In the genomic region with DNA sequence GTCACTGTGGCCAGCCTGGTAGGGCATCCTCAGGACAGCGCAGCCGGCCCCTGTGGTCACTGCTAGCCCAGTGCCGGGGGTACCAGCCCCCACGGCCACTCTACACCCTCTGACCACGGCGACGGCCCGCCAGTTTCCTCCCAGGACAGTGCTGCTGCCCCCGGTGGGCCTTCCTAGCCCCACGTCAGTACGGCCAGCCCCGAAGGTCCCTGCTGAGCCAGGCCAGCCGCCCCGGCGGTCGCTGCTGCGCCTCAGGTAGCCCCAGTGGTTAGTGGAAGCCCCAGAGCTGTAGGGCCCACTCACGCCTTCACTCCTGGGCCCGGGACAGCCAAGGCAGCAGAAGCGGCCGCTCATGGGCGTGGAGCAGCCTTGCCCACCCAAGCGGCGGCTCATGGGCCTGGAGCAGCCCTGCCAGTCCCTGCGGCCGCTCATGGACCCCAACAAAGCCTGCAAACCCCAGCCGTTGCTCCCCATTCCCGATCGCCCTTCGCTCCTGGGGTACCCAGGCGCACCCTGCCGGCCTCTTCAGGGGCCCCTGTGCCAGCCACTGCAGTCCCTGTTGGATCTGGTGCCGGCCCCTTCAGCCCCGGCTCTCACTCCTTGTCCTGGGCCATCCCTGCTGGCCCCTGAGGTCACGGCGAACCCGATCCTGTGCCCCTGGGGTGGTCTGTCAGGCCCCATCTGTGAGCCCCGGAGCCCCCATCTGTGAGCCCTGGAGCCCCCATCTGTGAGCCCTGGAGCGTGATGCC, we compare ENCODE assay signal across 19 cellular contexts. TPM values are rescaled to one million over a fixed set of nuclear protein-coding genes. Genes with fewer than 3 reads are reported as not detected.
"Had no signal": no experiment of that assay in that cellular context is flagged by ENCODE, and none has a peak within 500 bp of the region (broad histone marks: within the 10 kb centered on the region; RNA-seq: fewer than 3 reads in every experiment).

No MANE protein-coding gene starts in this region.

- H3K9me3 Mint-ChIP-seq: activated CD4-positive, alpha-beta T cell treated with anti-CD3 and anti-CD28 coated beads, Interleukin-2, amount 10 ng/mL, durations not matched to agents 24 days and 14 days had no signal

- H3K27ac ChIP-seq: brain microvascular endothelial cell, gastrocnemius medialis, left lung, sigmoid colon, spleen, stomach, testis had no signal

- ATAC-seq: left lung; naive thymus-derived CD8-positive, alpha-beta T cell had no signal

- H3K4me1 ChIP-seq: gastrocnemius medialis, heart right ventricle, left lung, testis had no signal

- H3K4me3 ChIP-seq: left lung, sigmoid colon, spleen, stomach had no signal

- FAIRE-seq: keratinocyte had no signal

- H3K27me3 ChIP-seq: testis had no signal

- H3K4me3 Mint-ChIP-seq: activated CD4-positive, alpha-beta T cell treated with anti-CD3 and anti-CD28 coated beads, Interleukin-2, amount 10 ng/mL, durations not matched to agents 24 days and 14 days; activated naive CD8-positive, alpha-beta T cell treated with anti-CD3 and anti-CD28 coated beads, Interleukin-2, amount 10 ng/mL, durations not matched to agents 7 days and 5 days; naive thymus-derived CD8-positive, alpha-beta T cell had no signal

- H3K36me3 ChIP-seq: brain microvascular endothelial cell, gastrocnemius medialis, heart right ventricle, left lung, sigmoid colon, spleen, stomach had no signal

- H3K9me3 ChIP-seq: gastrocnemius medialis, left lung, sigmoid colon, testis had no signal

- H3K27ac Mint-ChIP-seq: activated CD4-positive, alpha-beta T cell treated with anti-CD3 and anti-CD28 coated beads, Interleukin-2, amount 10 ng/mL, durations not matched to agents 24 days and 14 days; activated naive CD8-positive, alpha-beta T cell treated with anti-CD3 and anti-CD28 coated beads, Interleukin-2, amount 10 ng/mL, durations not matched to agents 7 days and 5 days; progenitor cell of endocrine pancreas had no signal

- H3K4me1 Mint-ChIP-seq: activated CD4-positive, alpha-beta T cell treated with anti-CD3 and anti-CD28 coated beads, Interleukin-2, amount 10 ng/mL, durations not matched to agents 24 days and 14 days; activated naive CD8-positive, alpha-beta T cell treated with anti-CD3 and anti-CD28 coated beads, Interleukin-2, amount 10 ng/mL, durations not matched to agents 7 days and 5 days; naive thymus-derived CD8-positive, alpha-beta T cell had no signal

- DNase-seq: activated CD4-positive, alpha-beta T cell treated with anti-CD3 and anti-CD28 coated beads, Interleukin-2, amount 10 ng/mL, durations not matched to agents 24 days and 14 days; activated naive CD4-positive, alpha-beta T cell; activated naive CD8-positive, alpha-beta T cell treated with anti-CD3 and anti-CD28 coated beads, Interleukin-2, amount 10 ng/mL, durations not matched to agents 7 days and 5 days; brain microvascular endothelial cell; effector CD8-positive, alpha-beta T cell; gastrocnemius medialis; mesenchymal stem cell; naive thymus-derived CD8-positive, alpha-beta T cell; sigmoid colon; spleen; stomach; testis had no signal

RNA-seq across cellular contexts. Expression of a gene that starts 9.5 kb away (rescaled TPM):
- total RNA-seq: activated CD4-positive, alpha-beta T cell treated with anti-CD3 and anti-CD28 coated beads, Interleukin-2, amount 10 ng/mL, durations not matched to agents 24 days and 14 days; activated naive CD8-positive, alpha-beta T cell treated with anti-CD3 and anti-CD28 coated beads, Interleukin-2, amount 10 ng/mL, durations not matched to agents 7 days and 5 days; fibroblast of lung; mucosa of gallbladder; naive thymus-derived CD8-positive, alpha-beta T cell; progenitor cell of endocrine pancreas; spleen; stomach; T-helper 1 cell treated with Interleukin-12 subunit alpha and Interleukin-12 subunit beta and Interleukin-4 antibody, amounts not matched to agents 30 ng/mL and 1 ng/mL, for 36 hours had no signal
- polyA plus RNA-seq: fibroblast of lung; naive thymus-derived CD8-positive, alpha-beta T cell; spleen had no signal
